In genomic region chr4:46329118-46329976, GRCh38 we compare ENCODE assay signal across 8 cellular contexts.
A peak's percentile ranks its signal among the peaks of the same experiment; 100 is the strongest.
DNase-seq lines count a peak whose midpoint lies in the region; ATAC-seq and TF ChIP-seq lines count a peak whose summit lies in the region.

No MANE protein-coding gene starts in this region.

- 0 to 20% methylated on average over 2 of the region's 2 CpGs for WGBS in gastroesophageal sphincter (ENCODE audit: low coverage in 1 of 2), 2 donors

- no peak for TF ChIP-seq EP300 in gastroesophageal sphincter (IDR thresholded peaks at IDR 0.05)

- H3K4me1 ChIP-seq in Caco-2 (no peaks in the 10 kb centered on the region), gastroesophageal sphincter (no peaks in the 10 kb centered on the region)

- H3K27ac Mint-ChIP-seq in Caco-2 (ENCODE audit: unreplicated experiment) = no peak overlapping the region
- H3K27ac Mint-ChIP-seq in activated naive CD8-positive, alpha-beta T cell treated with anti-CD3 and anti-CD28 coated beads for 36 hours = no peak overlapping the region
- no peak overlapping the region for H3K27ac Mint-ChIP-seq in CD4-positive, alpha-beta T cell

- POLR2A ChIA-PET in Caco-2 (lab: Charles Lee) = no interaction called here
- POLR2A ChIA-PET in CD4-positive, alpha-beta T cell (lab: Charles Lee) = no interaction called here

- no peaks in the 10 kb centered on the region for H3K27me3 Mint-ChIP-seq in Caco-2 (ENCODE audit: insufficient read depth, unreplicated experiment)
- H3K27me3 Mint-ChIP-seq in activated naive CD8-positive, alpha-beta T cell treated with anti-CD3 and anti-CD28 coated beads for 36 hours = no peaks in the 10 kb centered on the region
- no peaks in the 10 kb centered on the region for H3K27me3 Mint-ChIP-seq in CD4-positive, alpha-beta T cell

- H3K9me3 Mint-ChIP-seq in Caco-2 (ENCODE audit: unreplicated experiment) = no peaks in the 10 kb centered on the region
- H3K9me3 Mint-ChIP-seq in activated naive CD8-positive, alpha-beta T cell treated with anti-CD3 and anti-CD28 coated beads for 36 hours = peaks cover 7% of the 10 kb centered on the region
- H3K9me3 Mint-ChIP-seq in CD4-positive, alpha-beta T cell = peaks cover 6% of the 10 kb centered on the region

- H3K4me1 Mint-ChIP-seq in Caco-2 (ENCODE audit: low read depth, unreplicated experiment) = no peaks in the 10 kb centered on the region
- H3K4me1 Mint-ChIP-seq in activated naive CD8-positive, alpha-beta T cell treated with anti-CD3 and anti-CD28 coated beads for 36 hours = no peaks in the 10 kb centered on the region
- no peaks in the 10 kb centered on the region for H3K4me1 Mint-ChIP-seq in CD4-positive, alpha-beta T cell (ENCODE audit: low read depth)

- DNase-seq in Caco-2 (peak; percentile 54 to 73), H7 (peak; percentile 3), NCI-H510A treated with DMSO at 0.1 percent for 48 hours (lab: John Stamatoyannopoulos, UW) (peak; percentile 57), cerebellar cortex (ENCODE audit: low spot score) (peak; percentile 27), nucleus accumbens (lab: John Stamatoyannopoulos, UW) (peak in 37 of 56 donors; percentile 0 to 58 (median 14))
- DNase-seq in activated naive CD8-positive, alpha-beta T cell treated with anti-CD3 and anti-CD28 coated beads for 36 hours = no peak
- no peak for DNase-seq in CD4-positive, alpha-beta T cell

- no peak for ATAC-seq in gastroesophageal sphincter
- ATAC-seq in CD4-positive, alpha-beta T cell (ENCODE audit: poor library complexity) = no peak

- peak; percentile 66 to 69 for TF ChIP-seq CTCF in Caco-2 (IDR thresholded peaks at IDR 0.05; ENCODE audit: insufficient read depth in 1 of 2, low read depth in 1 of 2, low read length in 1 of 2, severe bottlenecking in 1 of 2, unreplicated experiment in 1 of 2)
- no peak for TF ChIP-seq CTCF in gastroesophageal sphincter (IDR thresholded peaks at IDR 0.05)
- no peak for TF ChIP-seq CTCF in CD4-positive, alpha-beta T cell (IDR thresholded peaks at IDR 0.05)

- intact Hi-C loops in Caco-2 (cut with micrococcal nuclease; ENCODE audit: unreplicated experiment) = loop anchor here (1.0 to 10.0 kb wide), 7 partner anchors 59 to 1053 kb away; no protein-coding TSS in a partner anchor
- intact Hi-C loops in CD4-positive, alpha-beta T cell (cut with DNase I, micrococcal nuclease) = no loop called here

- no TSS peak for BruUV-seq in Caco-2 (replicated peaks; lab: Mats Ljungman, UMichigan)

- CTCF ChIA-PET in Caco-2 (lab: Charles Lee) = interaction anchor here (0.6 to 3.8 kb wide), 11 partner anchors 21 to 793 kb away, joined by 3 to 152 read pairs (median 3); no protein-coding TSS in a partner anchor
- CTCF ChIA-PET in CD4-positive, alpha-beta T cell (lab: Charles Lee) = no interaction called here

- TF ChIP-seq POLR2A in gastroesophageal sphincter (IDR thresholded peaks at IDR 0.05) = no peak

- no peaks in the 10 kb centered on the region for H3K9me3 ChIP-seq in Caco-2
- no peaks in the 10 kb centered on the region for H3K9me3 ChIP-seq in gastroesophageal sphincter
- no peaks in the 10 kb centered on the region for H3K9me3 ChIP-seq in CD4-positive, alpha-beta T cell (ENCODE audit: control insufficient read depth, low read length)

- H3K4me3 ChIP-seq in Caco-2 (ENCODE audit: low read depth, low read length) = no peak overlapping the region
- H3K4me3 ChIP-seq in H7 (ENCODE audit: insufficient read depth, low read depth, low read length) = no peak overlapping the region
- H3K4me3 ChIP-seq in gastroesophageal sphincter = no peak overlapping the region

- H3K27me3 ChIP-seq in Caco-2 (replicated peaks; ENCODE audit: control insufficient read depth, insufficient read depth, low read length) = no peaks in the 10 kb centered on the region
- H3K27me3 ChIP-seq in H7 (ENCODE audit: control insufficient read depth, insufficient read depth, low read length) = no peaks in the 10 kb centered on the region
- no peaks in the 10 kb centered on the region for H3K27me3 ChIP-seq in gastroesophageal sphincter
- no peaks in the 10 kb centered on the region for H3K27me3 ChIP-seq in CD4-positive, alpha-beta T cell (ENCODE audit: control insufficient read depth, insufficient read depth, low read length)

- H3K36me3 ChIP-seq in Caco-2 (ENCODE audit: control insufficient read depth, insufficient read depth, low read length) (no peaks in the 10 kb centered on the region), H7 (replicated peaks; ENCODE audit: control insufficient read depth, insufficient read depth, low read length) (no peaks in the 10 kb centered on the region), gastroesophageal sphincter (no peaks in the 10 kb centered on the region)

- H3K4me3 Mint-ChIP-seq in Caco-2 (ENCODE audit: unreplicated experiment) = no peak overlapping the region
- no peak overlapping the region for H3K4me3 Mint-ChIP-seq in activated naive CD8-positive, alpha-beta T cell treated with anti-CD3 and anti-CD28 coated beads for 36 hours
- no peak overlapping the region for H3K4me3 Mint-ChIP-seq in CD4-positive, alpha-beta T cell

- no peaks in the 10 kb centered on the region for H3K36me3 Mint-ChIP-seq in Caco-2 (ENCODE audit: insufficient read depth, unreplicated experiment)
- no peaks in the 10 kb centered on the region for H3K36me3 Mint-ChIP-seq in activated naive CD8-positive, alpha-beta T cell treated with anti-CD3 and anti-CD28 coated beads for 36 hours
- no peaks in the 10 kb centered on the region for H3K36me3 Mint-ChIP-seq in CD4-positive, alpha-beta T cell (ENCODE audit: low read depth)

- no peak overlapping the region for H3K27ac ChIP-seq in gastroesophageal sphincter
- H3K27ac ChIP-seq in CD4-positive, alpha-beta T cell (ENCODE audit: low read depth, low read length) = no peak overlapping the region

Comparison
In these comparisons a context has a peak if more than half of its experiments do, and no peak if none do; other contexts are left out.
1. DNase-seq: peak in Caco-2 (2 of 2), H7 (single experiment), NCI-H510A treated with DMSO at 0.1 percent for 48 hours (single experiment), cerebellar cortex (single experiment) and nucleus accumbens (37 of 56); none in activated naive CD8-positive, alpha-beta T cell treated with anti-CD3 and anti-CD28 coated beads for 36 hours (single experiment) and CD4-positive, alpha-beta T cell (0 of 10).
2. CTCF ChIP-seq: peak in Caco-2 (2 of 2); none in gastroesophageal sphincter (0 of 4) and CD4-positive, alpha-beta T cell (single experiment).